ENCODE assay signal across 11 cellular contexts in the genomic region with DNA sequence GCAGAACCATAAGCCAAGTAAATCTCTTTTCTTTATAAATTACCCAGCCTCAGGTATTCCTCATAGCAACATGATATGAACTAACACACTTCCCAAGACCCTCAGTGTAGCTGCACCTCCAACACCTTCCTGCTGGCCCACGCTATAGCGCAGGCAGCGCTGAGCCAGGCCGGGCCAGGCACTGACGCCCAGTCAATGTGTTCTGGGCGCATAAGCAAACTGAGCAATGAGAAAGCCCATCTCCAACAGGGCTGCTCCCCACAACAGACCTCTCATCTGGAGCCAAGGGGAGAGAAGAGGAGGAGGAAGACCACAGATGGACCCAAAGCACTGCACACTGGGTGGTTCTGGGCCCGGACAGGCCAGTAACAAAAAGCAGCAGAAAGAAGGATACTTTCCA. TPM values are rescaled to one million over a fixed set of nuclear protein-coding genes. Genes with fewer than 3 reads are reported as not detected.
DNase-seq lines count a peak whose midpoint lies in the region; ATAC-seq, FAIRE-seq and TF ChIP-seq lines count a peak whose summit lies in the region.
"Had no signal": no experiment of that assay in that cellular context is flagged by ENCODE, and none has a peak within 500 bp of the region (broad histone marks: within the 10 kb centered on the region; RNA-seq: fewer than 3 reads in every experiment).

No MANE protein-coding gene starts in this region.

- H3K36me3 Mint-ChIP-seq in activated CD8-positive, alpha-beta T cell treated with anti-CD3 and anti-CD28 coated beads, Interleukin-2, amount 10 ng/mL, durations not matched to agents 7 days and 5 days (ENCODE audit: low read depth) = peaks cover 54% of the 10 kb centered on the region

- H4K8ac ChIP-seq in trophoblast cell (ENCODE audit: low read depth, low read length) = no peak overlapping the region

- WGBS in right cardiac atrium = 62% methylated on average over 7 of the region's 7 CpGs
- no CpG with 5 or more reads among the region's 7 CpGs for WGBS in trophoblast cell (ENCODE audit: extremely low coverage, insufficient coverage, insufficient read length)

- no peak overlapping the region for H3K4ac ChIP-seq in trophoblast cell (ENCODE audit: low read depth, low read length)

- no peaks in the 10 kb centered on the region for H3K27me3 Mint-ChIP-seq in activated CD8-positive, alpha-beta T cell treated with anti-CD3 and anti-CD28 coated beads, Interleukin-2, amount 10 ng/mL, durations not matched to agents 7 days and 5 days (ENCODE audit: low read depth)

- TF ChIP-seq POLR2A in GM12892 (IDR thresholded peaks at IDR 0.05; ENCODE audit: low read depth, low read length) = no peak

- peaks cover 93% of the 10 kb centered on the region for H3K36me3 ChIP-seq in DND-41 (ENCODE audit: insufficient read depth, low read length)
- peaks cover 58% of the 10 kb centered on the region; the same call in 1 of the 2 replicates for H3K36me3 ChIP-seq in Karpas-422 (ENCODE audit: insufficient read depth, low read length)
- H3K36me3 ChIP-seq in trophoblast cell (ENCODE audit: control insufficient read depth in 1 of 2, insufficient read depth in 2 of 2, low read length in 2 of 2) = peaks cover 17 to 33% of the 10 kb centered on the region in 2 experiments
- H3K36me3 ChIP-seq: SJCRH30 had no signal

- no peak for DNase-seq in DND-41
- no peak for DNase-seq in activated CD8-positive, alpha-beta T cell treated with anti-CD3 and anti-CD28 coated beads, Interleukin-2, amount 10 ng/mL, durations not matched to agents 7 days and 5 days
- DNase-seq in right cardiac atrium = peak in 1 of 3 donors; percentile 35
- no peak for DNase-seq in Karpas-422
- DNase-seq in trophoblast cell = no peak
- DNase-seq in GM12892 (ENCODE audit: insufficient read length) = no peak
- DNase-seq: NCI-H446 treated with DMSO at 0.1 percent for 48 hours, SJCRH30 had no signal

- no peak overlapping the region for H4K91ac ChIP-seq in trophoblast cell (ENCODE audit: low read depth, low read length)

- no peak overlapping the region for H3K18ac ChIP-seq in trophoblast cell (ENCODE audit: low read length)

- H2AFZ ChIP-seq in DND-41 (ENCODE audit: low read depth, low read length) (no peak overlapping the region), Karpas-422 (ENCODE audit: low read length) (no peak overlapping the region), trophoblast cell (ENCODE audit: insufficient read depth, low read length, poor library complexity) (no peak overlapping the region)

- H3K4me1 ChIP-seq in DND-41 (ENCODE audit: insufficient read depth, low read length) (no peaks in the 10 kb centered on the region; the same call in 1 of the 2 replicates), right cardiac atrium (ENCODE audit: control insufficient read depth, insufficient read depth, low read length) (peaks cover 84% of the 10 kb centered on the region), Karpas-422 (ENCODE audit: low read length) (peaks cover 72% of the 10 kb centered on the region), trophoblast cell (ENCODE audit: control insufficient read depth in 1 of 2, insufficient read depth in 2 of 2, low read length in 2 of 2) (peaks cover 2 to 8% of the 10 kb centered on the region in 2 experiments)
- H3K4me1 ChIP-seq: SJCRH30 had no signal

- no peak for TF ChIP-seq CTCF in DND-41 (IDR thresholded peaks at IDR 0.05; ENCODE audit: borderline replicate concordance, extremely low read depth, low read length, poor library complexity, severe bottlenecking)

- H3K14ac ChIP-seq in trophoblast cell (ENCODE audit: low read length) = no peak overlapping the region

- H3K9ac ChIP-seq in DND-41 (ENCODE audit: low read depth, low read length) (no peak overlapping the region), Karpas-422 (ENCODE audit: low read length) (no peak overlapping the region), trophoblast cell (ENCODE audit: low read length) (no peak overlapping the region)

- no peaks in the 10 kb centered on the region for H3K9me3 ChIP-seq in DND-41 (ENCODE audit: insufficient read depth, low read length, severe bottlenecking)
- H3K9me3 ChIP-seq in right cardiac atrium (ENCODE audit: control insufficient read depth, low read length) = no peaks in the 10 kb centered on the region
- no peaks in the 10 kb centered on the region for H3K9me3 ChIP-seq in Karpas-422 (ENCODE audit: low read length)
- no peaks in the 10 kb centered on the region for H3K9me3 ChIP-seq in trophoblast cell (ENCODE audit: insufficient read depth, low read depth, low read length)
- H3K9me3 ChIP-seq: SJCRH30 had no signal

- H3K9me3 Mint-ChIP-seq in activated CD8-positive, alpha-beta T cell treated with anti-CD3 and anti-CD28 coated beads, Interleukin-2, amount 10 ng/mL, durations not matched to agents 7 days and 5 days (ENCODE audit: insufficient read depth) = no peaks in the 10 kb centered on the region

- no peak overlapping the region for H4K12ac ChIP-seq in trophoblast cell (ENCODE audit: low read depth, low read length)

- H3K4me2 ChIP-seq in DND-41 (ENCODE audit: insufficient read depth, low read length) (no peak overlapping the region), Karpas-422 (ENCODE audit: low read depth, low read length, poor library complexity, severe bottlenecking) (no peak overlapping the region), trophoblast cell (ENCODE audit: low read length) (no peak overlapping the region)

- intact Hi-C loops in right cardiac atrium (cut with DNase I) = loop anchor here in 3 of 4 donors (5.0 kb wide), 2 partner anchors 34 to 39 kb away; a partner anchor contains a TSS

- H3K4me3 ChIP-seq in DND-41 (ENCODE audit: low read depth in 1 of 2, low read length in 2 of 2) = no peak overlapping the region
- H3K4me3 ChIP-seq in right cardiac atrium (ENCODE audit: low read length) = no peak overlapping the region
- H3K4me3 ChIP-seq in skin epidermis = no peak overlapping the region
- no peak overlapping the region for H3K4me3 ChIP-seq in Karpas-422 (ENCODE audit: low read length)
- no peak overlapping the region for H3K4me3 ChIP-seq in trophoblast cell (ENCODE audit: low read depth, low read length)
- H3K4me3 ChIP-seq: K562, SJCRH30 had no signal

- peaks cover 90% of the 10 kb centered on the region for H4K20me1 ChIP-seq in DND-41 (ENCODE audit: insufficient read depth, low read length)
- H4K20me1 ChIP-seq in Karpas-422 (ENCODE audit: insufficient read depth, low read depth, low read length) = peaks cover 47% of the 10 kb centered on the region; the same call in 1 of the 2 replicates

- H3K9me2 ChIP-seq in Karpas-422 (replicated peaks; ENCODE audit: insufficient read depth, low read length) = no peaks in the 10 kb centered on the region

- no peak overlapping the region for H3K4me3 Mint-ChIP-seq in activated CD8-positive, alpha-beta T cell treated with anti-CD3 and anti-CD28 coated beads, Interleukin-2, amount 10 ng/mL, durations not matched to agents 7 days and 5 days

- FAIRE-seq in GM12892 (lab: Jason Lieb, UNC) = no peak
- FAIRE-seq: K562 had no signal

- H2BK120ac ChIP-seq in trophoblast cell (ENCODE audit: insufficient read depth, low read length, poor library complexity) = no peak overlapping the region

- H3K4me1 Mint-ChIP-seq in activated CD8-positive, alpha-beta T cell treated with anti-CD3 and anti-CD28 coated beads, Interleukin-2, amount 10 ng/mL, durations not matched to agents 7 days and 5 days (ENCODE audit: low read depth) = peaks cover 93% of the 10 kb centered on the region

- no peak overlapping the region for H2BK12ac ChIP-seq in trophoblast cell (ENCODE audit: low read length)

- H3K23ac ChIP-seq in trophoblast cell (ENCODE audit: low read length) = no peak overlapping the region

- no peak for ATAC-seq in DND-41 (ENCODE audit: insufficient read depth, low read depth)
- no peak for ATAC-seq in activated CD8-positive, alpha-beta T cell treated with anti-CD3 and anti-CD28 coated beads, Interleukin-2, amount 10 ng/mL, durations not matched to agents 7 days and 5 days
- no peak for ATAC-seq in right cardiac atrium
- ATAC-seq in HG03565 (IDR thresholded peaks at IDR 0.05; ENCODE audit: unreplicated experiment) = no peak
- ATAC-seq: K562 had no signal

- POLR2A ChIA-PET in activated CD8-positive, alpha-beta T cell treated with anti-CD3 and anti-CD28 coated beads, Interleukin-2, amount 10 ng/mL, durations not matched to agents 7 days and 5 days (lab: Charles Lee) = interaction anchor here (3.0 kb wide), 1 partner anchor 15 kb away, joined by 28 read pairs; no protein-coding TSS in a partner anchor

- no peaks in the 10 kb centered on the region for H3K79me1 ChIP-seq in trophoblast cell (ENCODE audit: low read length)

- peak overlapping the region; percentile 35; the same call in 1 of the 2 replicates for H3K27ac ChIP-seq in DND-41 (ENCODE audit: low read length)
- peak overlapping the region; percentile 97 for H3K27ac ChIP-seq in right cardiac atrium (ENCODE audit: low read length)
- H3K27ac ChIP-seq in skin epidermis = peak overlapping the region in 18 of 21 experiments; percentile 35 to 92 (median 75)
- no peak overlapping the region for H3K27ac ChIP-seq in Karpas-422 (ENCODE audit: low read length)
- H3K27ac ChIP-seq in trophoblast cell (ENCODE audit: low read depth, low read length) = no peak overlapping the region
- H3K27ac ChIP-seq: SJCRH30 had no signal

- H2BK5ac ChIP-seq in trophoblast cell (ENCODE audit: low read depth, low read length, poor library complexity) = no peak overlapping the region

- H3K27me3 ChIP-seq in DND-41 (ENCODE audit: insufficient read depth, low read length, poor library complexity) (no peaks in the 10 kb centered on the region), right cardiac atrium (ENCODE audit: control insufficient read depth, insufficient read depth) (no peaks in the 10 kb centered on the region), Karpas-422 (ENCODE audit: low read length) (no peaks in the 10 kb centered on the region), trophoblast cell (ENCODE audit: insufficient read depth, low read length) (no peaks in the 10 kb centered on the region)
- H3K27me3 ChIP-seq: SJCRH30 had no signal

- CTCF ChIA-PET in activated CD8-positive, alpha-beta T cell treated with anti-CD3 and anti-CD28 coated beads, Interleukin-2, amount 10 ng/mL, durations not matched to agents 7 days and 5 days (lab: Charles Lee) = interaction anchor here (2.7 to 10.1 kb wide), 2 partner anchors 16 to 38 kb away, joined by 21 to 156 read pairs; no protein-coding TSS in a partner anchor

- H3K27ac Mint-ChIP-seq in activated CD8-positive, alpha-beta T cell treated with anti-CD3 and anti-CD28 coated beads, Interleukin-2, amount 10 ng/mL, durations not matched to agents 7 days and 5 days = peak overlapping the region; percentile 77

- H2AK5ac ChIP-seq in trophoblast cell (ENCODE audit: low read length) = no peak overlapping the region

- H3K79me2 ChIP-seq in DND-41 (ENCODE audit: insufficient read depth, low read length) (peaks cover 100% of the 10 kb centered on the region), Karpas-422 (ENCODE audit: low read length) (peaks cover 100% of the 10 kb centered on the region), trophoblast cell (ENCODE audit: control insufficient read depth, insufficient read depth, low read length, poor library complexity) (no peaks in the 10 kb centered on the region)

RNA-seq across cellular contexts. Expression of a gene that starts 40.8 kb away (rescaled TPM):
- total RNA-seq in activated CD8-positive, alpha-beta T cell treated with anti-CD3 and anti-CD28 coated beads, Interleukin-2, amount 10 ng/mL, durations not matched to agents 7 days and 5 days = 10 to 100 TPM; 19.9 to 21.8 TPM
- total RNA-seq in right cardiac atrium = 10 to 100 TPM; 34.6 to 58.3 (median 49.8) TPM
- 39.5 TPM for polyA plus RNA-seq in right cardiac atrium
- 72.5 and 148 TPM in 2 replicates for total RNA-seq in Karpas-422 (2014; rRNA removed; shearing (Covaris generic); ENCODE audit: low replicate concordance)
- 5.8 and 6.2 TPM in 2 replicates for polyA plus RNA-seq in trophoblast cell (2013)
- 6.0 TPM for polyA plus RNA-seq in GM12892 (2012; ENCODE audit: missing spikeins)

Comparison
In these comparisons a context has a peak if more than half of its experiments do, and no peak if none do; other contexts are left out.
1. H3K27ac ChIP-seq: peak in DND-41 (single experiment), right cardiac atrium (single experiment) and skin epidermis (18 of 21); none in Karpas-422 (single experiment) and trophoblast cell (single experiment).